Comparison of ENCODE assay signal across 15 cellular contexts in the genomic region with DNA sequence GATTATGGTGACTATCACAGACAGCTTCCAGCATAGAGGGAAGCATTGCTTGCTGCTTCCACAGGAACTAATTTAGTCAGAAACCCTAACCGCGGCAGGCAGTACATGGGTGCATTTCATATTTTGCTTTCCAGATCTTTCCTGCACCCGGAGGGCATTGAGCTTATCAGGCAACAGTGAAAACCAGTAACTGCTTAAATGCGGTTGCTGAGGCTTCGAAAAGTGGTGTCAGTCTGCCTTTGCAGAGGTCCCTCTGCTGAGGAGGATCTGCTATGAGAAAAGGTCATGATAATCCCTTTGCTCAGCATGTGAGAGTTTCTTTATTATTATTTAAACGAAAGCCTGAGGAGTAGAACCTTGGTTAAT. TPM values are rescaled to one million over a fixed set of nuclear protein-coding genes. Genes with fewer than 3 reads are reported as not detected.
DNase-seq lines count a peak whose midpoint lies in the region; ATAC-seq, FAIRE-seq and TF ChIP-seq lines count a peak whose summit lies in the region.
"Had no signal": no experiment of that assay in that cellular context is flagged by ENCODE, and none has a peak within 500 bp of the region (broad histone marks: within the 10 kb centered on the region; RNA-seq: fewer than 3 reads in every experiment).

No MANE protein-coding gene starts in this region.

- H3K36me3 ChIP-seq in BE2C (no peaks in the 10 kb centered on the region), Peyer's patch (no peaks in the 10 kb centered on the region), H1 (ENCODE audit: control insufficient read depth in 2 of 4, insufficient read depth in 4 of 4, low read length in 3 of 4) (no peaks in the 10 kb centered on the region), mucosa of rectum (ENCODE audit: control insufficient read depth in 2 of 2, insufficient read depth in 2 of 2, low read length in 2 of 2) (no peaks in the 10 kb centered on the region)

- CTCF ChIA-PET in H1 (lab: Charles Lee; ENCODE audit: partially characterized antibody): interaction anchor here (0.6 to 2.0 kb wide), 6 partner anchors 9 to 260 kb away, joined by 3 to 6 read pairs (median 4); no protein-coding TSS in a partner anchor

- H3K4ac ChIP-seq in H1 (replicated peaks; ENCODE audit: insufficient read length, low read depth, low read length): no peak overlapping the region

- H3K23ac ChIP-seq in H1 (ENCODE audit: insufficient read length): no peak overlapping the region

- H2AFZ ChIP-seq in H1 (ENCODE audit: low read length): no peak overlapping the region

- TF ChIP-seq CTCF in BE2C (IDR thresholded peaks at IDR 0.05; ENCODE audit: low read depth, low read length) (no peak), Peyer's patch (IDR thresholded peaks at IDR 0.05) (no peak), H1 (IDR thresholded peaks at IDR 0.05; ENCODE audit: control extremely low read depth in 1 of 3, insufficient read depth in 1 of 3, low read depth in 1 of 3, low read length in 3 of 3) (no peak)

- H3K79me2 ChIP-seq in H1 (ENCODE audit: control insufficient read depth in 1 of 2, insufficient read depth in 2 of 2, low read length in 2 of 2): no peaks in the 10 kb centered on the region

- no peak for TF ChIP-seq EP300 in H1 (IDR thresholded peaks at IDR 0.05; ENCODE audit: borderline replicate concordance in 1 of 2, low read depth in 2 of 2, low read length in 2 of 2)

- peak overlapping the region; percentile 6 for H4K91ac ChIP-seq in H1 (replicated peaks; ENCODE audit: insufficient read length, low read length)

- no peak overlapping the region for H4K5ac ChIP-seq in H1 (ENCODE audit: insufficient read length, low read depth, low read length)

- H2AK5ac ChIP-seq in H1 (ENCODE audit: low read depth, low read length): no peak overlapping the region

- TF ChIP-seq RAD21 in H1 (IDR thresholded peaks at IDR 0.05 in 1 of 2, conservative IDR thresholded peaks at IDR 0.05 in 1 of 2; ENCODE audit: low read depth in 2 of 2, low read length in 2 of 2): no peak; a peak in 1 of 4 replicates

- ATAC-seq in GM18867 (IDR thresholded peaks at IDR 0.05; ENCODE audit: unreplicated experiment): no peak
- no peak for ATAC-seq in HG03108 (IDR thresholded peaks at IDR 0.05; ENCODE audit: unreplicated experiment)
- no peak for ATAC-seq in HG03025 (IDR thresholded peaks at IDR 0.05; ENCODE audit: low FRiP score, unreplicated experiment)
- ATAC-seq in esophagus mucosa: no peak
- ATAC-seq: activated CD4-positive, CD25-positive, alpha-beta regulatory T cell treated with anti-CD3 and anti-CD28 coated beads, Interleukin-2, amount 50 U/mL, for 24 hours; activated naive CD8-positive, alpha-beta T cell treated with anti-CD3 and anti-CD28 coated beads, Interleukin-2, amount 50 U/mL, for 24 hours; Right ventricle myocardium inferior had no signal

- H2BK15ac ChIP-seq in H1 (ENCODE audit: low read length): no peak overlapping the region

- 0 out of 2 replicates have a peak overlapping the region, but pooled peaks have one; percentile 30 for H2BK12ac ChIP-seq in H1 (ENCODE audit: low read depth, low read length)

- no peak overlapping the region for H4K8ac ChIP-seq in H1 (ENCODE audit: extremely low read depth, insufficient read depth, low read length)

- H2BK120ac ChIP-seq in H1 (replicated peaks; ENCODE audit: low read depth, low read length): no peak overlapping the region

- no peak overlapping the region for H3K14ac ChIP-seq in H1 (ENCODE audit: insufficient read length)

- TF ChIP-seq POLR2A in Peyer's patch (IDR thresholded peaks at IDR 0.05): no peak
- no peak for TF ChIP-seq POLR2A in H1 (IDR thresholded peaks at IDR 0.05; ENCODE audit: control extremely low read depth in 1 of 2, low read depth in 2 of 2, low read length in 2 of 2)

- WGBS in H1 (ENCODE audit: extremely low coverage in 1 of 2, insufficient coverage in 1 of 2, insufficient read length in 1 of 2, insufficient replicate concordance in 2 of 2, low coverage in 1 of 2, low lambda C conversion rate in 2 of 2, missing lambda C conversion rate in 1 of 2), 2 experiments: 45% methylated on average over 6 of the region's 6 CpGs; no CpG with 5 or more reads in 1 of the 2 experiments

- DNase-seq in BE2C: peak; percentile 57
- DNase-seq in Peyer's patch: no peak
- DNase-seq in H1 (ENCODE audit: low read depth in 1 of 2, low spot score in 2 of 2): no peak
- DNase-seq: activated naive CD8-positive, alpha-beta T cell treated with anti-CD3 and anti-CD28 coated beads, Interleukin-2, amount 50 U/mL, for 24 hours; CD4-positive, alpha-beta T cell; DND-41; midbrain had no signal

- H3K27ac ChIP-seq in Peyer's patch (peak overlapping the region in 3 of 4 donors; percentile 28 to 74 (median 57)), H1 (ENCODE audit: low read depth, low read length) (no peak overlapping the region), mucosa of rectum (ENCODE audit: low read depth in 2 of 2, low read length in 2 of 2) (peak overlapping the region; percentile 90 to 94)

- peak overlapping the region; percentile 41 to 49; a peak in 3 of 4 replicates for H3K4me2 ChIP-seq in H1 (ENCODE audit: insufficient read depth in 1 of 2, low read depth in 2 of 2, low read length in 2 of 2)

- no peaks in the 10 kb centered on the region; the same call in 1 of the 2 replicates for H3K4me1 ChIP-seq in BE2C
- peaks cover 0 to 47% (median 3%) of the 10 kb centered on the region in 4 donors for H3K4me1 ChIP-seq in Peyer's patch
- peaks cover 11 to 25% (median 20%) of the 10 kb centered on the region in 4 experiments for H3K4me1 ChIP-seq in H1 (replicated peaks in 1 of 4; ENCODE audit: control insufficient read depth in 3 of 4, insufficient read depth in 4 of 4, low read length in 3 of 4)
- H3K4me1 ChIP-seq in mucosa of rectum (ENCODE audit: control insufficient read depth in 2 of 2, insufficient read depth in 2 of 2, low read length in 2 of 2): peaks cover 50 to 52% of the 10 kb centered on the region in 2 donors

- no peaks in the 10 kb centered on the region for H3K27me3 ChIP-seq in BE2C
- no peaks in the 10 kb centered on the region for H3K27me3 ChIP-seq in Peyer's patch
- H3K27me3 ChIP-seq in H1 (replicated peaks in 1 of 4; ENCODE audit: control insufficient read depth in 3 of 4, extremely low read depth in 1 of 4, insufficient read depth in 3 of 4, low read length in 3 of 4): no peaks in the 10 kb centered on the region
- no peaks in the 10 kb centered on the region for H3K27me3 ChIP-seq in mucosa of rectum (ENCODE audit: control insufficient read depth in 2 of 2, insufficient read depth in 2 of 2, low read length in 2 of 2)

- peak overlapping the region; percentile 56; the same call in 1 of the 2 replicates for H3K18ac ChIP-seq in H1 (ENCODE audit: extremely low read depth, low read length)

- peaks cover 0 to 2% of the 10 kb centered on the region in 2 experiments for H4K20me1 ChIP-seq in H1 (replicated peaks in 1 of 2; ENCODE audit: control insufficient read depth in 1 of 2, insufficient read depth in 2 of 2, low read length in 2 of 2)

- H3K9me3 ChIP-seq in BE2C (no peaks in the 10 kb centered on the region), Peyer's patch (no peaks in the 10 kb centered on the region), H1 (ENCODE audit: insufficient read depth in 2 of 2, low read depth in 1 of 2, low read length in 1 of 2) (no peaks in the 10 kb centered on the region), mucosa of rectum (ENCODE audit: control insufficient read depth in 2 of 2, low read length in 2 of 2) (no peaks in the 10 kb centered on the region)

- no peak overlapping the region for H2BK5ac ChIP-seq in H1 (ENCODE audit: low read depth, low read length)

- H2BK20ac ChIP-seq in H1 (ENCODE audit: low read length): no peak overlapping the region

- no peaks in the 10 kb centered on the region for H3K23me2 ChIP-seq in H1 (ENCODE audit: low read depth, low read length)

- H3K9ac ChIP-seq in H1 (replicated peaks in 1 of 4; ENCODE audit: extremely low read depth in 1 of 4, low read depth in 3 of 4, low read length in 3 of 4) (no peak overlapping the region), mucosa of rectum (ENCODE audit: low read depth in 1 of 2, low read length in 2 of 2) (peak overlapping the region in 1 of 2 donors; percentile 36)

- no peaks in the 10 kb centered on the region for H3K79me1 ChIP-seq in H1 (ENCODE audit: low read depth, low read length)

- H3K56ac ChIP-seq in H1 (replicated peaks; ENCODE audit: insufficient read length, low read depth, low read length): no peak overlapping the region

- no peak for FAIRE-seq in H1 (lab: Jason Lieb, UNC)
- FAIRE-seq: HTR-8/SVneo had no signal

- POLR2A ChIA-PET in H1 (lab: Charles Lee; ENCODE audit: partially characterized antibody): no interaction called here

- H3K4me3 ChIP-seq in BE2C (ENCODE audit: low read depth, low read length) (no peak overlapping the region), Peyer's patch (no peak overlapping the region), H1 (ENCODE audit: extremely low read depth in 1 of 4, insufficient read depth in 2 of 4, low read depth in 3 of 4, low read length in 4 of 4) (0 out of 8 replicates have a peak overlapping the region, but pooled peaks of 1 of the 4 experiments have one; percentile 11), mucosa of rectum (ENCODE audit: low read length in 2 of 2) (peak overlapping the region in 1 of 2 donors; percentile 29)

TF ChIP-seq in H1, 55 proteins besides CTCF, POLR2A, EP300 and RAD21 (continues in another document):
- TF ChIP-seq SP1 (IDR thresholded peaks at IDR 0.05; ENCODE audit: low read depth, low read length): no peak
- TF ChIP-seq SRF (IDR thresholded peaks at IDR 0.05; ENCODE audit: low read depth, low read length): no peak
- no peak for TF ChIP-seq SIN3A (conservative IDR thresholded peaks at IDR 0.05 in 1 of 2, IDR thresholded peaks at IDR 0.05 in 1 of 2; ENCODE audit: low read depth in 1 of 2, low read length in 2 of 2)
- no peak for TF ChIP-seq NRF1 (IDR thresholded peaks at IDR 0.05; ENCODE audit: low read depth, low read length)
- no peak for TF ChIP-seq BRCA1 (IDR thresholded peaks at IDR 0.05; ENCODE audit: low read depth, low read length)
- no peak for TF ChIP-seq POLR2AphosphoS5 (IDR thresholded peaks at IDR 0.05; ENCODE audit: low read depth, low read length)
- TF ChIP-seq GTF2F1 (IDR thresholded peaks at IDR 0.05; ENCODE audit: borderline replicate concordance, low read depth, low read length): no peak
- no peak for TF ChIP-seq HDAC2 (IDR thresholded peaks at IDR 0.05; ENCODE audit: borderline replicate concordance in 1 of 2, low read depth in 2 of 2, low read length in 2 of 2)

RNA-seq across cellular contexts. Expression of gene ROCK2, which starts 44.6 kb away (rescaled TPM):
- polyA plus RNA-seq in BE2C (2012; ENCODE audit: insufficient read depth, insufficient read length, low read depth): 4.9 TPM
- total RNA-seq in Peyer's patch (10 to 100 TPM; 51.0 to 75.9 (median 67.6) TPM), esophagus mucosa (14.4 TPM)
- total RNA-seq in H1 (2021; fragmentation: NEBNext Ultra II Directional; extraction: Animal tissue kit (Norgen Biotek cat#: 25700)): 28.8 and 29.0 TPM in 2 replicates
- 1.7 and 2.7 TPM in 2 replicates for polyA plus RNA-seq in H1 (2011; rRNA removed)
- polyA plus RNA-seq in H1 (2011; cell fraction: cytosol; rRNA removed): 3.5 TPM
- 1.8 TPM for polyA plus RNA-seq in H1 (2011; cell fraction: nucleus; rRNA removed)
- polyA plus RNA-seq in H1 (2012, experiment 1 of 2): 5.7 to 15.7 TPM (median 8.3 TPM) in 4 replicates
- 0.45 TPM for polyA plus RNA-seq in H1 (2012, experiment 2 of 2)
- 15.7 TPM for polyA plus RNA-seq in H1 (2013, experiment 1 of 2)
- 15.4 TPM for polyA plus RNA-seq in H1 (2013, experiment 2 of 2)
- 12.8 and 13.4 TPM in 2 replicates for polyA minus RNA-seq in H1 (2011; rRNA and poly(A)+ RNA removed)
- 12.6 TPM for polyA minus RNA-seq in H1 (2011; cell fraction: cytosol; rRNA and poly(A)+ RNA removed)
- polyA minus RNA-seq in H1 (2011; cell fraction: nucleus; rRNA and poly(A)+ RNA removed): 23.3 TPM
